Comparison of ENCODE assay signal across 7 cellular contexts in genomic region chr11:72683782-72684200, GRCh38. TPM values are rescaled to one million over a fixed set of nuclear protein-coding genes. Genes with fewer than 3 reads are reported as not detected.
DNase-seq lines count a peak whose midpoint lies in the region; ATAC-seq and TF ChIP-seq lines count a peak whose summit lies in the region.

No MANE protein-coding gene starts in this region.

- DNase-seq in LoVo (ENCODE audit: low spot score) (peak; percentile 14), WERI-Rb-1 (peak; percentile 75), MCF 10A (ENCODE audit: unreplicated experiment) (peak; percentile 46), kidney tubule cell (ENCODE audit: low spot score) (peak; percentile 45)
- peak; percentile 72 for DNase-seq in stimulated activated CD4-positive, alpha-beta T cell treated with anti-CD3 and anti-CD28 coated beads, Interleukin-4, amount 100 ng/mL, for 1 hour

- H3K36me3 Mint-ChIP-seq in MCF 10A (ENCODE audit: insufficient read depth, unreplicated experiment): peaks cover 25% of the 10 kb centered on the region

- no TSS peak for BruUV-seq in MCF 10A (replicated peaks; lab: Mats Ljungman, UMichigan)

- no peak overlapping the region for H3K27ac Mint-ChIP-seq in MCF 10A (ENCODE audit: low read depth, unreplicated experiment)

- H3K27ac ChIP-seq in WERI-Rb-1: no peak overlapping the region

- POLR2A ChIA-PET in MCF 10A (lab: Yijun Ruan, JAX): interaction anchor here (0.6 to 1.5 kb wide), 5 partner anchors 63 to 213 kb away, joined by 3 to 7 read pairs (median 3); no protein-coding TSS in a partner anchor

- ATAC-seq in GM19328 (IDR thresholded peaks at IDR 0.05; ENCODE audit: unreplicated experiment): no peak

- TF ChIP-seq CTCF in GM12875 (IDR thresholded peaks at IDR 0.05; ENCODE audit: borderline replicate concordance, insufficient read depth, low read depth, low read length) (peak; percentile 98), WERI-Rb-1 (IDR thresholded peaks at IDR 0.05; ENCODE audit: low read depth, low read length) (peak; percentile 99), MCF 10A (IDR thresholded peaks at IDR 0.05; ENCODE audit: unreplicated experiment) (peak; percentile 92)

- no peaks in the 10 kb centered on the region for H3K27me3 ChIP-seq in WERI-Rb-1 (ENCODE audit: insufficient read depth, low read depth, severe bottlenecking)

- H3K4me3 Mint-ChIP-seq in MCF 10A (ENCODE audit: unreplicated experiment): no peak overlapping the region

- peaks cover 14% of the 10 kb centered on the region for H3K27me3 Mint-ChIP-seq in MCF 10A (ENCODE audit: insufficient read depth, unreplicated experiment)

- H3K9me3 ChIP-seq in WERI-Rb-1 (ENCODE audit: severe bottlenecking): no peaks in the 10 kb centered on the region

- H3K36me3 ChIP-seq in WERI-Rb-1: peaks cover 13% of the 10 kb centered on the region

- H3K4me3 ChIP-seq in GM12875 (ENCODE audit: low read depth, low read length): no peak overlapping the region
- no peak overlapping the region for H3K4me3 ChIP-seq in WERI-Rb-1 (ENCODE audit: low read depth, low read length)

- CTCF ChIA-PET in MCF 10A (lab: Yijun Ruan, JAX): interaction anchor here (0.6 to 3.4 kb wide), 19 partner anchors 8 to 494 kb away, joined by 3 to 24 read pairs (median 3); no protein-coding TSS in a partner anchor

- no peaks in the 10 kb centered on the region for H3K4me1 Mint-ChIP-seq in MCF 10A (ENCODE audit: insufficient read depth, unreplicated experiment)

- H3K9me3 Mint-ChIP-seq in MCF 10A (ENCODE audit: unreplicated experiment): no peaks in the 10 kb centered on the region

- intact Hi-C loops in MCF 10A (cut with micrococcal nuclease): loop anchor here (1.0 to 2.0 kb wide), 5 partner anchors 98 to 495 kb away; no protein-coding TSS in a partner anchor

RNA-seq across cellular contexts. Expression of gene PDE2A, which starts 9.6 kb away (rescaled TPM):
- total RNA-seq in MCF 10A (2022): 1.9 and 3.3 TPM in 2 replicates

Comparison
In these comparisons a context has a peak if more than half of its experiments do, and no peak if none do; other contexts are left out.
1. DNase-seq: peak in every context shown above with its lines; median percentile 75 in WERI-Rb-1; 72 in stimulated activated CD4-positive, alpha-beta T cell treated with anti-CD3 and anti-CD28 coated beads, Interleukin-4, amount 100 ng/mL, for 1 hour; 46 in MCF 10A; 45 in kidney tubule cell; 14 in LoVo.